Comparison of ENCODE assay signal across 18 cellular contexts in genomic region chr5:33410221-33410620, GRCh38. TPM values are rescaled to one million over a fixed set of nuclear protein-coding genes. Genes with fewer than 3 reads are reported as not detected.
DNase-seq lines count a peak whose midpoint lies in the region; ATAC-seq, FAIRE-seq and TF ChIP-seq lines count a peak whose summit lies in the region.
"Had no signal": no experiment of that assay in that cellular context is flagged by ENCODE, and none has a peak within 500 bp of the region (broad histone marks: within the 10 kb centered on the region; RNA-seq: fewer than 3 reads in every experiment).

No MANE protein-coding gene starts in this region.

- no peak for ATAC-seq in HG02588 (IDR thresholded peaks at IDR 0.05; ENCODE audit: unreplicated experiment)
- no peak for ATAC-seq in activated naive CD4-positive, alpha-beta T cell treated with anti-CD3 and anti-CD28 coated beads, Interleukin-2, amount 50 U/mL, for 72 hours

- H3K27me3 ChIP-seq in astrocyte (ENCODE audit: insufficient read depth, low read length) (no peaks in the 10 kb centered on the region), hepatocyte (no peaks in the 10 kb centered on the region), osteoblast (ENCODE audit: insufficient read depth, low read length) (no peaks in the 10 kb centered on the region), transverse colon (no peaks in the 10 kb centered on the region)
- H3K27me3 ChIP-seq: BE2C had no signal

- H3K4me1 ChIP-seq in astrocyte (ENCODE audit: insufficient read depth, low read length) (no peaks in the 10 kb centered on the region), hepatocyte (ENCODE audit: insufficient read depth) (peaks cover 11% of the 10 kb centered on the region), osteoblast (ENCODE audit: insufficient read depth, low read length) (no peaks in the 10 kb centered on the region), transverse colon (no peaks in the 10 kb centered on the region)
- H3K4me1 ChIP-seq: BE2C, Caco-2, HAP-1 had no signal

- H3K36me3 ChIP-seq in astrocyte (ENCODE audit: insufficient read depth, low read length) (no peaks in the 10 kb centered on the region), hepatocyte (replicated peaks; ENCODE audit: insufficient read depth, low read depth) (no peaks in the 10 kb centered on the region), osteoblast (ENCODE audit: insufficient read depth, low read length) (no peaks in the 10 kb centered on the region), transverse colon (no peaks in the 10 kb centered on the region)
- H3K36me3 ChIP-seq: BE2C, HAP-1 had no signal

- no peak for TF ChIP-seq POLR2A in transverse colon (IDR thresholded peaks at IDR 0.05)

- H3K9me3 Mint-ChIP-seq in astrocyte (ENCODE audit: unreplicated experiment): no peaks in the 10 kb centered on the region
- H3K9me3 Mint-ChIP-seq in activated naive CD4-positive, alpha-beta T cell treated with anti-CD3 and anti-CD28 coated beads, Interleukin-2, amount 50 U/mL, for 72 hours: no peaks in the 10 kb centered on the region

- no peaks in the 10 kb centered on the region for H3K9me3 ChIP-seq in astrocyte (ENCODE audit: insufficient read depth, low read depth, low read length)
- H3K9me3 ChIP-seq in hepatocyte (ENCODE audit: low read depth): no peaks in the 10 kb centered on the region
- no peaks in the 10 kb centered on the region for H3K9me3 ChIP-seq in osteoblast (ENCODE audit: low read depth, low read length)
- no peaks in the 10 kb centered on the region for H3K9me3 ChIP-seq in transverse colon
- H3K9me3 ChIP-seq: BE2C, Caco-2, HAP-1 had no signal

- no peak overlapping the region for H3K9ac ChIP-seq in astrocyte (ENCODE audit: low read length)
- H3K9ac ChIP-seq: GM23248 had no signal

- no peaks in the 10 kb centered on the region for H3K36me3 Mint-ChIP-seq in astrocyte (ENCODE audit: low read depth, unreplicated experiment)
- no peaks in the 10 kb centered on the region for H3K36me3 Mint-ChIP-seq in activated naive CD4-positive, alpha-beta T cell treated with anti-CD3 and anti-CD28 coated beads, Interleukin-2, amount 50 U/mL, for 72 hours
- H3K36me3 Mint-ChIP-seq: CD4-positive, CD25-positive, alpha-beta regulatory T cell had no signal

- H3K27ac ChIP-seq in astrocyte (ENCODE audit: low read depth, low read length): no peak overlapping the region
- H3K27ac ChIP-seq in hepatocyte: peak overlapping the region; percentile 19
- no peak overlapping the region for H3K27ac ChIP-seq in osteoblast (ENCODE audit: low read depth, low read length)
- peak overlapping the region; percentile 10 to 82 (median 57) for H3K27ac ChIP-seq in transverse colon

- H3K79me2 ChIP-seq in astrocyte (ENCODE audit: insufficient read depth, low read length) (no peaks in the 10 kb centered on the region), hepatocyte (no peaks in the 10 kb centered on the region), osteoblast (ENCODE audit: insufficient read depth, low read length) (no peaks in the 10 kb centered on the region)

- H4K20me1 ChIP-seq in astrocyte (ENCODE audit: insufficient read depth, low read length) (no peaks in the 10 kb centered on the region), hepatocyte (ENCODE audit: insufficient read depth, poor library complexity, severe bottlenecking) (no peaks in the 10 kb centered on the region), osteoblast (ENCODE audit: insufficient read depth, low read length) (no peaks in the 10 kb centered on the region)

- no peaks in the 10 kb centered on the region for H3K27me3 Mint-ChIP-seq in astrocyte (ENCODE audit: low read depth, unreplicated experiment)

- TF ChIP-seq CTCF in astrocyte (IDR thresholded peaks at IDR 0.05; ENCODE audit: insufficient read depth, low read depth, low read length): no peak
- no peak for TF ChIP-seq CTCF in hepatocyte (IDR thresholded peaks at IDR 0.05; ENCODE audit: poor library complexity)
- no peak for TF ChIP-seq CTCF in osteoblast (IDR thresholded peaks at IDR 0.05; ENCODE audit: extremely low read depth, low read depth, low read length)
- no peak for TF ChIP-seq CTCF in transverse colon (IDR thresholded peaks at IDR 0.05)

- DNase-seq in astrocyte (ENCODE audit: low read depth) (no peak), hepatocyte (ENCODE audit: low spot score) (no peak), osteoblast (ENCODE audit: insufficient read length, low spot score, missing footprints) (peak; percentile 26), transverse colon (no peak), NCI-H2107 (lab: John Stamatoyannopoulos, UW) (no peak)
- DNase-seq in activated naive CD4-positive, alpha-beta T cell treated with anti-CD3 and anti-CD28 coated beads, Interleukin-2, amount 50 U/mL, for 72 hours (ENCODE audit: low spot score in 2 of 2): no peak
- DNase-seq: ACHN; BE2C; C1 segment of cervical spinal cord; Caco-2; CD4-positive, CD25-positive, alpha-beta regulatory T cell; GM23248 had no signal

- 30% methylated on average over 1 of the region's 1 CpG for WGBS in hepatocyte (ENCODE audit: low lambda C conversion rate, missing lambda C conversion rate)
- WGBS in transverse colon (ENCODE audit: low coverage in 1 of 2), 2 donors: 29 to 40% methylated on average over 1 of the region's 1 CpG

- intact Hi-C loops in transverse colon (cut with DNase I; ENCODE audit: low total_unique reads): loop anchor here (10.0 kb wide), 1 partner anchor 175 kb away; no protein-coding TSS in a partner anchor

- no peak overlapping the region for H2AFZ ChIP-seq in astrocyte (ENCODE audit: low read depth, low read length)
- H2AFZ ChIP-seq in hepatocyte: no peak overlapping the region
- no peak overlapping the region for H2AFZ ChIP-seq in osteoblast (ENCODE audit: low read length)
- H2AFZ ChIP-seq: GM23248 had no signal

- peak; percentile 43 for FAIRE-seq in astrocyte (lab: Jason Lieb, UNC)
- FAIRE-seq: A204.1, D721Med, G401.6, GM12891 had no signal

- H3K4me1 Mint-ChIP-seq in astrocyte (ENCODE audit: low read depth, unreplicated experiment): no peaks in the 10 kb centered on the region
- H3K4me1 Mint-ChIP-seq: CD4-positive, CD25-positive, alpha-beta regulatory T cell had no signal

- H3K4me3 ChIP-seq in astrocyte (ENCODE audit: insufficient read depth, low read depth, low read length) (no peak overlapping the region), hepatocyte (no peak overlapping the region), osteoblast (ENCODE audit: insufficient read depth, low read length) (no peak overlapping the region), transverse colon (no peak overlapping the region)
- H3K4me3 ChIP-seq: GM23248, HAP-1 had no signal

- in situ Hi-C loops in transverse colon (cut with MboI; ENCODE audit: low pct_ligation_motif_present in 1 of 4, low pct_unique_long_range_greater_than_20kb in 1 of 4, low sequenced_read_pairs in 3 of 4): loop anchor here in 3 of 4 donors (25.0 kb wide), 1 partner anchor 698 kb away; the partner anchor contains the start of gene NPR3 (in 3 of the 3)

- no peak for TF ChIP-seq EP300 in transverse colon (IDR thresholded peaks at IDR 0.05; ENCODE audit: low read depth)

- H3K4me2 ChIP-seq in astrocyte (ENCODE audit: low read length): no peak overlapping the region
- H3K4me2 ChIP-seq in hepatocyte: no peak overlapping the region
- H3K4me2 ChIP-seq in osteoblast (ENCODE audit: insufficient read depth, low read length): no peak overlapping the region

- H3K4me3 Mint-ChIP-seq in astrocyte (ENCODE audit: unreplicated experiment): no peak overlapping the region
- H3K4me3 Mint-ChIP-seq: CD4-positive, CD25-positive, alpha-beta regulatory T cell had no signal

- no peak overlapping the region for H3K27ac Mint-ChIP-seq in astrocyte (ENCODE audit: unreplicated experiment)
- H3K27ac Mint-ChIP-seq in activated naive CD4-positive, alpha-beta T cell treated with anti-CD3 and anti-CD28 coated beads, Interleukin-2, amount 50 U/mL, for 72 hours: no peak overlapping the region
- H3K27ac Mint-ChIP-seq: CD4-positive, CD25-positive, alpha-beta regulatory T cell had no signal

- no peaks in the 10 kb centered on the region for H3K9me2 ChIP-seq in hepatocyte (replicated peaks; ENCODE audit: insufficient read depth)

RNA-seq across cellular contexts. Expression of gene TARS1, which starts 30.5 kb away (rescaled TPM):
- total RNA-seq in astrocyte (293 and 306 TPM in 2 replicates), hepatocyte (206 and 237 TPM in 2 replicates), osteoblast (305 and 353 TPM in 2 replicates), transverse colon (100 to 1,000 TPM in 2 of 4 donors, 10 to 100 TPM in 2; 30.1 to 155 (median 92.1) TPM)
- polyA plus RNA-seq in hepatocyte: 91.8 and 109 TPM in 2 replicates
- 100 to 1,000 TPM; 192 to 195 TPM for total RNA-seq in activated naive CD4-positive, alpha-beta T cell treated with anti-CD3 and anti-CD28 coated beads, Interleukin-2, amount 50 U/mL, for 72 hours

Comparison
In these comparisons a context has a peak if more than half of its experiments do, and no peak if none do; other contexts are left out.
1. H3K27ac ChIP-seq: peak in hepatocyte (single experiment) and transverse colon (4 of 4); none in astrocyte (single experiment) and osteoblast (single experiment).